In the genomic region with DNA sequence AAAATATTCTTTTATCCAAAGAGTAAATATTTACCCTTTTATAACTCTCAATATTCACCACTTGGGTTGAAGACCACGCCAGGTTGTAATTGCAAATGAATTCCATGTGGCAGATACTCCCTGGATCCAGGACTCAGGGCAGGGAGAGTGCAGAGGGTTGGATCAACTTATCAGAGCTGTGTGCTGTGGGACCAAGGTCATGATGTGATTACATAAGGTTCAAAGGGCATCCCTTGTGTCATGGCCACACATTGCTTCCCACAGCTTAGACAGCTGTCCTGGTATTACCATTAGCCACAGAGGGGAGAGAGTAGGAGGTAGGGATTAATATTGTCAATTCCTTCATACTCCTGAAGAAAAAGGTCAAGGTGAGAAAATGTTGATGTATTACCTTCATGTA, we compare ENCODE assay signal across 1 cellular context.
TF ChIP-seq lines count a peak whose summit lies in the region.

No MANE protein-coding gene starts in this region.

TF ChIP-seq in HepG2, 621 proteins besides CTCF, POLR2A, EP300 and RAD21 (continued from another document and continues in another):
- TF ChIP-seq, protein P1, sequence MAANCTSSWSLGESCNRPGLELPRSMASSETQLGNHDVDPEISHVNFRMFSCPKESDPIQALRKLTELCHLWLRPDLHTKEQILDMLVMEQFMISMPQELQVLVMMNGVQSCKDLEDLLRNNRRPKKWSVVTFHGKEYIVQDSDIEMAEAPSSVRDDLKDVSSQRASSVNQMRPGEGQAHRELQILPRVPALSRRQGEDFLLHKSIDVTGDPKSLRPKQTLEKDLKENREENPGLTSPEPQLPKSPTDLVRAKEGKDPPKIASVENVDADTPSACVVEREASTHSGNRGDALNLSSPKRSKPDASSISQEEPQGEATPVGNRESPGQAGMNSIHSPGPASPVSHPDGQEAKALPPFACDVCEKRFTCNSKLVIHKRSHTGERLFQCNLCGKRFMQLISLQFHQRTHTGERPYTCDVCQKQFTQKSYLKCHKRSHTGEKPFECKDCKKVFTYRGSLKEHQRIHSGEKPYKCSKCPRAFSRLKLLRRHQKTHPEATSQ (CRISPR knock-in tag; IDR thresholded peaks at IDR 0.05; ENCODE audit: borderline replicate concordance) = no peak
- TF ChIP-seq MED1 (CRISPR knock-in tag; IDR thresholded peaks at IDR 0.05) (peak; percentile 85), MIER3 (CRISPR knock-in tag; IDR thresholded peaks at IDR 0.05; ENCODE audit: borderline replicate concordance) (peak; percentile 63; the same call in 1 of the 2 replicates), ZKSCAN8 (CRISPR knock-in tag; IDR thresholded peaks at IDR 0.05; ENCODE audit: borderline replicate concordance) (peak; percentile 28; the same call in 1 of the 2 replicates), WIZ (CRISPR knock-in tag; IDR thresholded peaks at IDR 0.05) (peak; percentile 78; the same call in 1 of the 2 replicates), ARID2 (CRISPR knock-in tag; IDR thresholded peaks at IDR 0.05; ENCODE audit: borderline replicate concordance) (no peak), NONO (IDR thresholded peaks at IDR 0.05) (no peak), NONO (CRISPR knock-in tag; conservative IDR thresholded peaks at IDR 0.05) (peak; percentile 57; the same call in 1 of the 2 replicates), ZNF503 (CRISPR knock-in tag; IDR thresholded peaks at IDR 0.05) (0 out of 2 replicates have a peak, but pooled peaks have one; percentile 15), SNAI1 (CRISPR knock-in tag; IDR thresholded peaks at IDR 0.05; ENCODE audit: borderline replicate concordance) (no peak), NFKBIZ (CRISPR knock-in tag; IDR thresholded peaks at IDR 0.05) (no peak), ZNF33A (CRISPR knock-in tag; IDR thresholded peaks at IDR 0.05; ENCODE audit: borderline replicate concordance) (no peak), TEAD3 (CRISPR knock-in tag; optimal IDR thresholded peaks at IDR 0.05; ENCODE audit: borderline replicate concordance) (peak; percentile 79), ZFX (CRISPR knock-in tag; IDR thresholded peaks at IDR 0.05; ENCODE audit: low read depth) (peak; percentile 38; the same call in 1 of the 2 replicates), ZNF574 (CRISPR knock-in tag; IDR thresholded peaks at IDR 0.05) (peak; percentile 36; the same call in 1 of the 2 replicates), YY1 (IDR thresholded peaks at IDR 0.05; ENCODE audit: insufficient read depth, insufficient replicate concordance, low read depth, low read length) (no peak), ZMYM4 (CRISPR knock-in tag; IDR thresholded peaks at IDR 0.05) (peak; percentile 94), ZNF205 (CRISPR knock-in tag; IDR thresholded peaks at IDR 0.05) (0 out of 2 replicates have a peak, but pooled peaks have one; percentile 41), GATAD2A (CRISPR knock-in tag; IDR thresholded peaks at IDR 0.05) (peak; percentile 92), ZMYM3 (CRISPR knock-in tag; IDR thresholded peaks at IDR 0.05) (peak; percentile 67; the same call in 1 of the 2 replicates), NR2F1 (CRISPR knock-in tag; IDR thresholded peaks at IDR 0.05) (peak; percentile 86 to 90), FOXP1 (IDR thresholded peaks at IDR 0.05) (no peak), FOXP1 (CRISPR knock-in tag; IDR thresholded peaks at IDR 0.05) (peak; percentile 58; the same call in 1 of the 2 replicates), KDM5A (IDR thresholded peaks at IDR 0.05; ENCODE audit: borderline replicate concordance, low read length) (no peak)
- TF ChIP-seq, protein P2, sequence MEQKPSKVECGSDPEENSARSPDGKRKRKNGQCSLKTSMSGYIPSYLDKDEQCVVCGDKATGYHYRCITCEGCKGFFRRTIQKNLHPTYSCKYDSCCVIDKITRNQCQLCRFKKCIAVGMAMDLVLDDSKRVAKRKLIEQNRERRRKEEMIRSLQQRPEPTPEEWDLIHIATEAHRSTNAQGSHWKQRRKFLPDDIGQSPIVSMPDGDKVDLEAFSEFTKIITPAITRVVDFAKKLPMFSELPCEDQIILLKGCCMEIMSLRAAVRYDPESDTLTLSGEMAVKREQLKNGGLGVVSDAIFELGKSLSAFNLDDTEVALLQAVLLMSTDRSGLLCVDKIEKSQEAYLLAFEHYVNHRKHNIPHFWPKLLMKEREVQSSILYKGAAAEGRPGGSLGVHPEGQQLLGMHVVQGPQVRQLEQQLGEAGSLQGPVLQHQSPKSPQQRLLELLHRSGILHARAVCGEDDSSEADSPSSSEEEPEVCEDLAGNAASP (CRISPR knock-in tag; IDR thresholded peaks at IDR 0.05; ENCODE audit: borderline replicate concordance) = peak; percentile 81; the same call in 1 of the 2 replicates
- TF ChIP-seq, protein P3, sequence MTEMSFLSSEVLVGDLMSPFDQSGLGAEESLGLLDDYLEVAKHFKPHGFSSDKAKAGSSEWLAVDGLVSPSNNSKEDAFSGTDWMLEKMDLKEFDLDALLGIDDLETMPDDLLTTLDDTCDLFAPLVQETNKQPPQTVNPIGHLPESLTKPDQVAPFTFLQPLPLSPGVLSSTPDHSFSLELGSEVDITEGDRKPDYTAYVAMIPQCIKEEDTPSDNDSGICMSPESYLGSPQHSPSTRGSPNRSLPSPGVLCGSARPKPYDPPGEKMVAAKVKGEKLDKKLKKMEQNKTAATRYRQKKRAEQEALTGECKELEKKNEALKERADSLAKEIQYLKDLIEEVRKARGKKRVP (CRISPR knock-in tag; IDR thresholded peaks at IDR 0.05) = 0 out of 4 replicates have a peak, but pooled peaks of 1 of the 2 experiments have one; percentile 22
- TF ChIP-seq, protein P4, sequence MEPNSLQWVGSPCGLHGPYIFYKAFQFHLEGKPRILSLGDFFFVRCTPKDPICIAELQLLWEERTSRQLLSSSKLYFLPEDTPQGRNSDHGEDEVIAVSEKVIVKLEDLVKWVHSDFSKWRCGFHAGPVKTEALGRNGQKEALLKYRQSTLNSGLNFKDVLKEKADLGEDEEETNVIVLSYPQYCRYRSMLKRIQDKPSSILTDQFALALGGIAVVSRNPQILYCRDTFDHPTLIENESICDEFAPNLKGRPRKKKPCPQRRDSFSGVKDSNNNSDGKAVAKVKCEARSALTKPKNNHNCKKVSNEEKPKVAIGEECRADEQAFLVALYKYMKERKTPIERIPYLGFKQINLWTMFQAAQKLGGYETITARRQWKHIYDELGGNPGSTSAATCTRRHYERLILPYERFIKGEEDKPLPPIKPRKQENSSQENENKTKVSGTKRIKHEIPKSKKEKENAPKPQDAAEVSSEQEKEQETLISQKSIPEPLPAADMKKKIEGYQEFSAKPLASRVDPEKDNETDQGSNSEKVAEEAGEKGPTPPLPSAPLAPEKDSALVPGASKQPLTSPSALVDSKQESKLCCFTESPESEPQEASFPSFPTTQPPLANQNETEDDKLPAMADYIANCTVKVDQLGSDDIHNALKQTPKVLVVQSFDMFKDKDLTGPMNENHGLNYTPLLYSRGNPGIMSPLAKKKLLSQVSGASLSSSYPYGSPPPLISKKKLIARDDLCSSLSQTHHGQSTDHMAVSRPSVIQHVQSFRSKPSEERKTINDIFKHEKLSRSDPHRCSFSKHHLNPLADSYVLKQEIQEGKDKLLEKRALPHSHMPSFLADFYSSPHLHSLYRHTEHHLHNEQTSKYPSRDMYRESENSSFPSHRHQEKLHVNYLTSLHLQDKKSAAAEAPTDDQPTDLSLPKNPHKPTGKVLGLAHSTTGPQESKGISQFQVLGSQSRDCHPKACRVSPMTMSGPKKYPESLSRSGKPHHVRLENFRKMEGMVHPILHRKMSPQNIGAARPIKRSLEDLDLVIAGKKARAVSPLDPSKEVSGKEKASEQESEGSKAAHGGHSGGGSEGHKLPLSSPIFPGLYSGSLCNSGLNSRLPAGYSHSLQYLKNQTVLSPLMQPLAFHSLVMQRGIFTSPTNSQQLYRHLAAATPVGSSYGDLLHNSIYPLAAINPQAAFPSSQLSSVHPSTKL (CRISPR knock-in tag; IDR thresholded peaks at IDR 0.05) = peak; percentile 96
- TF ChIP-seq, protein P5, sequence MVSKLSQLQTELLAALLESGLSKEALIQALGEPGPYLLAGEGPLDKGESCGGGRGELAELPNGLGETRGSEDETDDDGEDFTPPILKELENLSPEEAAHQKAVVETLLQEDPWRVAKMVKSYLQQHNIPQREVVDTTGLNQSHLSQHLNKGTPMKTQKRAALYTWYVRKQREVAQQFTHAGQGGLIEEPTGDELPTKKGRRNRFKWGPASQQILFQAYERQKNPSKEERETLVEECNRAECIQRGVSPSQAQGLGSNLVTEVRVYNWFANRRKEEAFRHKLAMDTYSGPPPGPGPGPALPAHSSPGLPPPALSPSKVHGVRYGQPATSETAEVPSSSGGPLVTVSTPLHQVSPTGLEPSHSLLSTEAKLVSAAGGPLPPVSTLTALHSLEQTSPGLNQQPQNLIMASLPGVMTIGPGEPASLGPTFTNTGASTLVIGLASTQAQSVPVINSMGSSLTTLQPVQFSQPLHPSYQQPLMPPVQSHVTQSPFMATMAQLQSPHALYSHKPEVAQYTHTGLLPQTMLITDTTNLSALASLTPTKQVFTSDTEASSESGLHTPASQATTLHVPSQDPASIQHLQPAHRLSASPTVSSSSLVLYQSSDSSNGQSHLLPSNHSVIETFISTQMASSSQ (IDR thresholded peaks at IDR 0.05; ENCODE audit: low read depth) = no peak
- TF ChIP-seq, protein P5 (CRISPR knock-in tag; IDR thresholded peaks at IDR 0.05; ENCODE audit: borderline replicate concordance) = peak; percentile 20; the same call in 1 of the 2 replicates
- TF ChIP-seq, protein P6, sequence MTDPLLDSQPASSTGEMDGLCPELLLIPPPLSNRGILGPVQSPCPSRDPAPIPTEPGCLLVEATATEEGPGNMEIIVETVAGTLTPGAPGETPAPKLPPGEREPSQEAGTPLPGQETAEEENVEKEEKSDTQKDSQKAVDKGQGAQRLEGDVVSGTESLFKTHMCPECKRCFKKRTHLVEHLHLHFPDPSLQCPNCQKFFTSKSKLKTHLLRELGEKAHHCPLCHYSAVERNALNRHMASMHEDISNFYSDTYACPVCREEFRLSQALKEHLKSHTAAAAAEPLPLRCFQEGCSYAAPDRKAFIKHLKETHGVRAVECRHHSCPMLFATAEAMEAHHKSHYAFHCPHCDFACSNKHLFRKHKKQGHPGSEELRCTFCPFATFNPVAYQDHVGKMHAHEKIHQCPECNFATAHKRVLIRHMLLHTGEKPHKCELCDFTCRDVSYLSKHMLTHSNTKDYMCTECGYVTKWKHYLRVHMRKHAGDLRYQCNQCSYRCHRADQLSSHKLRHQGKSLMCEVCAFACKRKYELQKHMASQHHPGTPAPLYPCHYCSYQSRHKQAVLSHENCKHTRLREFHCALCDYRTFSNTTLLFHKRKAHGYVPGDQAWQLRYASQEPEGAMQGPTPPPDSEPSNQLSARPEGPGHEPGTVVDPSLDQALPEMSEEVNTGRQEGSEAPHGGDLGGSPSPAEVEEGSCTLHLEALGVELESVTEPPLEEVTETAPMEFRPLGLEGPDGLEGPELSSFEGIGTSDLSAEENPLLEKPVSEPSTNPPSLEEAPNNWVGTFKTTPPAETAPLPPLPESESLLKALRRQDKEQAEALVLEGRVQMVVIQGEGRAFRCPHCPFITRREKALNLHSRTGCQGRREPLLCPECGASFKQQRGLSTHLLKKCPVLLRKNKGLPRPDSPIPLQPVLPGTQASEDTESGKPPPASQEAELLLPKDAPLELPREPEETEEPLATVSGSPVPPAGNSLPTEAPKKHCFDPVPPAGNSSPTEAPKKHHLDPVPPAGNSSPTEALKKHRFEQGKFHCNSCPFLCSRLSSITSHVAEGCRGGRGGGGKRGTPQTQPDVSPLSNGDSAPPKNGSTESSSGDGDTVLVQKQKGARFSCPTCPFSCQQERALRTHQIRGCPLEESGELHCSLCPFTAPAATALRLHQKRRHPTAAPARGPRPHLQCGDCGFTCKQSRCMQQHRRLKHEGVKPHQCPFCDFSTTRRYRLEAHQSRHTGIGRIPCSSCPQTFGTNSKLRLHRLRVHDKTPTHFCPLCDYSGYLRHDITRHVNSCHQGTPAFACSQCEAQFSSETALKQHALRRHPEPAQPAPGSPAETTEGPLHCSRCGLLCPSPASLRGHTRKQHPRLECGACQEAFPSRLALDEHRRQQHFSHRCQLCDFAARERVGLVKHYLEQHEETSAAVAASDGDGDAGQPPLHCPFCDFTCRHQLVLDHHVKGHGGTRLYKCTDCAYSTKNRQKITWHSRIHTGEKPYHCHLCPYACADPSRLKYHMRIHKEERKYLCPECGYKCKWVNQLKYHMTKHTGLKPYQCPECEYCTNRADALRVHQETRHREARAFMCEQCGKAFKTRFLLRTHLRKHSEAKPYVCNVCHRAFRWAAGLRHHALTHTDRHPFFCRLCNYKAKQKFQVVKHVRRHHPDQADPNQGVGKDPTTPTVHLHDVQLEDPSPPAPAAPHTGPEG (CRISPR knock-in tag; IDR thresholded peaks at IDR 0.05) = no peak
